Comparison of ENCODE assay signal across 26 cellular contexts in genomic region chr11:20178976-20179375, GRCh38. TPM values are rescaled to one million over a fixed set of nuclear protein-coding genes. Genes with fewer than 3 reads are reported as not detected.
"Had no signal": no experiment of that assay in that cellular context is flagged by ENCODE, and none has a peak within 500 bp of the region (broad histone marks: within the 10 kb centered on the region; RNA-seq: fewer than 3 reads in every experiment).

No MANE protein-coding gene starts in this region.

- H3K27ac ChIP-seq: HL-60, KMS-11, RWPE1 had no signal

- FAIRE-seq: HTR-8/SVneo, K562 had no signal

- ATAC-seq: K562, Panc1, PC-3 had no signal

- DNase-seq: Kasumi-1, MM.1S, NCI-H1092 treated with DMSO at 0.1 percent for 48 hours, NCI-H1436, NCI-H187, NCI-H2029, NCI-H2081 treated with DMSO at 0.1 percent for 48 hours, NCI-H2171, NCI-H226, NCI-H446, NCI-H510A, NCI-H526, PC-3, SHP77, SK-N-SH, SW 1271 had no signal

- H3K4me3 ChIP-seq: K562 had no signal

RNA-seq across cellular contexts. Expression of gene DBX1, which starts 18.7 kb away (rescaled TPM):
- total RNA-seq: K562, M059J, OCI-LY7, PC-3, SK-MEL-5 had no signal
- polyA plus RNA-seq: IgD-negative memory B cell, K562, SK-N-SH had no signal
